Comparison of ENCODE assay signal across 9 cellular contexts in the genomic region with DNA sequence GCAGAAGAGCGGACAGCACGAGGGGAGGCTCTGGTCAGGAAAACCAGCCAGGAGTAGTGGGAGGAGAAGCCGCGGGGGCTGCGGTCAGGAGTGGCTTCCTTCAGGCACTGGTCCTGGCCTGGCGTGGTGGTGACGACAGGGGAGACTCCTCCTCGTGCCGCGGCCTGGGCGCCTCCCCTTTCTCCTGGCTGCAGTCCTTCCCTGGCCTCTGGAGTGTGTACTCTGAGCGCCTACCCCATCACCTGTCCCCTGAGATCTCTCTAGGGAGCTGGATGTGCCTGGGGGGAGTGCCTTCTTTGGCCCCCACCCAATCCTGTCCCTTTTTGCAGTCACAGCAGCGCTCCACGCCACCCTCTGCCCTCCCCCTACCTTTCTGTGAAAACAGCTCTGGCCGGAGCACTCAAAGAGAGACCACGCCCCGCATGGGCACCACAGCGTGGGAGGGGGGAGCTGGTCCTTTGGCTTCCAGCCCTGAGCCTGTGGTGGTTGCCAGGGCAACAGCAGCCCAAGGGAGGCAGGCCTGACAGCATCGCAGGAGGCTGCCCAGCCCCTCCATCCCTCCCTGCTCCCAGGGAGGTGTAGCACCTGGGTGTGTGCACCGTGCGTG.
DNase-seq lines count a peak whose midpoint lies in the region; ATAC-seq, FAIRE-seq and TF ChIP-seq lines count a peak whose summit lies in the region.
"Had no signal": no experiment of that assay in that cellular context is flagged by ENCODE, and none has a peak within 500 bp of the region (broad histone marks: within the 10 kb centered on the region; RNA-seq: fewer than 3 reads in every experiment).

No MANE protein-coding gene starts in this region.

- no peak for ATAC-seq in activated CD4-positive, CD25-positive, alpha-beta regulatory T cell treated with anti-CD3 and anti-CD28 coated beads, Interleukin-2, amount 50 U/mL, for 24 hours

- DNase-seq in NCI-H146 (lab: John Stamatoyannopoulos, UW) (peak; percentile 96), SW480 (ENCODE audit: low spot score) (peak; percentile 82), left ventricle myocardium inferior (peak; percentile 42), SIG-M5 treated with dmso at 0.1 percent for 504 hours (lab: John Stamatoyannopoulos, UW; ENCODE audit: unreplicated experiment) (no peak), GM12891 (ENCODE audit: insufficient read length, low spot score) (no peak)
- DNase-seq in activated naive CD4-positive, alpha-beta T cell treated with Interleukin-2 at 50 U/mL for 16 hours = no peak

- peak overlapping the region; percentile 26 for H3K27ac ChIP-seq in left ventricle myocardium inferior (replicated peaks)
- peak overlapping the region; percentile 37 for H3K27ac ChIP-seq in temporal lobe (ENCODE audit: low read depth, low read length)

- no peak for FAIRE-seq in GM12891 (lab: Jason Lieb, UNC)

- H3K9me3 ChIP-seq in left ventricle myocardium inferior (replicated peaks) = peaks cover 6% of the 10 kb centered on the region
- H3K9me3 ChIP-seq: Peyer's patch had no signal

- intact Hi-C loops in left ventricle myocardium inferior (cut with micrococcal nuclease) = no loop called here

- H3K4me3 ChIP-seq in left ventricle myocardium inferior = no peak overlapping the region
- H3K4me3 ChIP-seq: Peyer's patch had no signal

- H3K4me1 ChIP-seq in left ventricle myocardium inferior = peaks cover 72% of the 10 kb centered on the region

- no peaks in the 10 kb centered on the region for H3K36me3 ChIP-seq in left ventricle myocardium inferior
- H3K36me3 ChIP-seq: Peyer's patch had no signal

- no peak for TF ChIP-seq CTCF in left ventricle myocardium inferior (IDR thresholded peaks at IDR 0.05; ENCODE audit: borderline replicate concordance)

- no peak for TF ChIP-seq POLR2A in GM12891 (IDR thresholded peaks at IDR 0.05; ENCODE audit: low read depth, low read length)

- H3K27me3 ChIP-seq in left ventricle myocardium inferior (ENCODE audit: low read depth) = no peaks in the 10 kb centered on the region
- H3K27me3 ChIP-seq: Peyer's patch had no signal

TF ChIP-seq in GM12891, 5 proteins besides CTCF, POLR2A, EP300 and RAD21:
- TF ChIP-seq TAF1 (IDR thresholded peaks at IDR 0.05; ENCODE audit: low read depth, low read length) = no peak
- no peak for TF ChIP-seq PAX5 (IDR thresholded peaks at IDR 0.05; ENCODE audit: insufficient read depth, low read length, severe bottlenecking)
- TF ChIP-seq POLR2AphosphoS5 (IDR thresholded peaks at IDR 0.05; ENCODE audit: low read depth, low read length) = no peak

Comparison
In these comparisons a context has a peak if more than half of its experiments do, and no peak if none do; other contexts are left out.
1. DNase-seq: peak in NCI-H146 (single experiment), SW480 (single experiment) and left ventricle myocardium inferior (single experiment); none in SIG-M5 treated with dmso at 0.1 percent for 504 hours (single experiment), activated naive CD4-positive, alpha-beta T cell treated with Interleukin-2 at 50 U/mL for 16 hours (single experiment) and GM12891 (single experiment).